ENCODE assay signal across 26 cellular contexts in the genomic region with DNA sequence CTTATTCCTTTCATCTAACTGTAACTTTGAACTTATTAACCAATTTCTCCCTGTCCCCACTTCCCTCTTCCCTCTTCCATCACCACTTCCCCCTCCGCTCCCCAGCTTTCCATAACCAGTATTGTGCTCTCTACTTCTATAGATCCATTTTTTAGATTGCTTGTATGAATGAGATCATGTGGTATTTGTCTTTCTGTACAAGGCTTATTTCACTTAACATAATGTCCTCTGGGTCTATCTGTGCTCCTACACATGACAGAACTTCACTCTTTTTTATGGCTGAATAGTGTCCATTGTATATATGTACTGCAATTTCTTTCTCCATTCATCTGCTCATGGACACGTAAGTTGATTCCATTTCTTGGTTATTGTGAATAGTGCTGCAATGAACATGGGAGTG. TPM values are rescaled to one million over a fixed set of nuclear protein-coding genes. Genes with fewer than 3 reads are reported as not detected.
"Had no signal": no experiment of that assay in that cellular context is flagged by ENCODE, and none has a peak within 500 bp of the region (broad histone marks: within the 10 kb centered on the region; RNA-seq: fewer than 3 reads in every experiment).

No MANE protein-coding gene starts in this region.

- H3K4me1 ChIP-seq: SJCRH30 had no signal

- H3K4me3 ChIP-seq: SJCRH30, SK-N-MC had no signal

- H3K27me3 Mint-ChIP-seq: T-cell had no signal

- H3K9me3 Mint-ChIP-seq: T-cell; T-helper 1 cell treated with Interleukin-12 subunit alpha and Interleukin-12 subunit beta and Interleukin-4 antibody, amounts not matched to agents 30 μg/mL and 1 μg/mL, for 36 hours had no signal

- H3K4me3 Mint-ChIP-seq: T-cell; T-helper 1 cell treated with Interleukin-12 subunit alpha and Interleukin-12 subunit beta and Interleukin-4 antibody, amounts not matched to agents 30 μg/mL and 1 μg/mL, for 36 hours had no signal

- H3K27ac ChIP-seq: KMS-11, SJCRH30, SK-N-MC had no signal

- H3K9me3 ChIP-seq: SJCRH30 had no signal

- H3K27me3 ChIP-seq: SJCRH30 had no signal

- ATAC-seq: HepG2, Panc1, PC-3, Right ventricle myocardium inferior, T-cell had no signal

- DNase-seq: IMR-90, Kasumi-1, MM.1S, NCI-H1092, NCI-H1105 treated with DMSO at 0.1 percent for 48 hours, NCI-H1436, NCI-H1694, NCI-H187 treated with DMSO at 0.1 percent for 48 hours, NCI-H2029 treated with DMSO at 0.1 percent for 48 hours, NCI-H2227 treated with DMSO at 0.1 percent for 48 hours, NCI-H524, NCI-H69, NCI-H774, PC-3, SHP77 treated with DMSO at 0.1 percent for 48 hours, SJCRH30, T-cell had no signal

- H3K27ac Mint-ChIP-seq: T-helper 1 cell treated with Interleukin-12 subunit alpha and Interleukin-12 subunit beta and Interleukin-4 antibody, amounts not matched to agents 30 μg/mL and 1 μg/mL, for 36 hours had no signal

- H3K36me3 ChIP-seq: SJCRH30 had no signal

RNA-seq across cellular contexts. Expression of gene ERP27, which starts 14.4 kb away (rescaled TPM):
- total RNA-seq: IMR-90, M059J, NCI-H460, PC-3, SJCRH30 had no signal
- polyA plus RNA-seq: IMR-90 had no signal

RNA-seq across cellular contexts. Expression of gene ARHGDIB, which starts 37.5 kb away (rescaled TPM):
- total RNA-seq: NCI-H460 had no signal

RNA-seq across cellular contexts. Expression of gene MGP, which starts 38.3 kb away (rescaled TPM):
- total RNA-seq: HepG2, NCI-H460 had no signal
- polyA plus RNA-seq: HepG2 had no signal

RNA-seq across cellular contexts. Expression of gene PDE6H, which starts 48.9 kb away (rescaled TPM):
- total RNA-seq: HepG2, HT-29, IMR-90, M059J, NCI-H460, PC-3, Right ventricle myocardium inferior, SJCRH30, T-cell had no signal
- polyA plus RNA-seq: HepG2, IMR-90 had no signal
